ENCODE assay signal across 26 cellular contexts in genomic region chrX:43562372-43562771, GRCh38.
"Had no signal": no experiment of that assay in that cellular context is flagged by ENCODE, and none has a peak within 500 bp of the region (broad histone marks: within the 10 kb centered on the region; RNA-seq: fewer than 3 reads in every experiment).

No MANE protein-coding gene starts in this region.

- H3K4me3 ChIP-seq: ascending aorta, K562, SK-N-MC had no signal

- DNase-seq: activated CD4-positive, alpha-beta T cell treated with anti-CD3 and anti-CD28 coated beads for 4 hours; activated CD8-positive, alpha-beta memory T cell treated with anti-CD3 and anti-CD28 coated beads, Interleukin-2, amount 50 U/mL, for 4 hours; activated CD8-positive, alpha-beta T cell treated with anti-CD3 and anti-CD28 coated beads for 36 hours; activated naive CD4-positive, alpha-beta T cell; amniotic stem cell; Kasumi-1; NCI-H1092 treated with DMSO at 0.1 percent for 48 hours; NCI-H1417 treated with DMSO at 0.1 percent for 48 hours; NCI-H1694; NCI-H2029; NCI-H2107; NCI-H510A treated with DMSO at 0.1 percent for 48 hours; NCI-H69; NK-92 treated with Interleukin-12 subunit alpha and Interleukin-12 subunit beta, amount 100 ng/mL, for 24 hours; OCI-M1; RPMI8226; T-helper 1 cell; WERI-Rb-1 had no signal

- H3K27me3 ChIP-seq: ascending aorta had no signal

- ATAC-seq: activated CD8-positive, alpha-beta T cell treated with anti-CD3 and anti-CD28 coated beads for 36 hours; K562; Panc1; Right ventricle myocardium inferior had no signal

- H3K27ac ChIP-seq: ascending aorta, SK-N-MC, WERI-Rb-1 had no signal

- H3K27me3 Mint-ChIP-seq: activated naive CD4-positive, alpha-beta T cell treated with anti-CD3 and anti-CD28 coated beads, Interleukin-2, amount 50 U/mL, for 24 hours; central memory CD8-positive, alpha-beta T cell had no signal

- H3K4me1 Mint-ChIP-seq: activated naive CD4-positive, alpha-beta T cell treated with anti-CD3 and anti-CD28 coated beads, Interleukin-2, amount 50 U/mL, for 24 hours; central memory CD8-positive, alpha-beta T cell had no signal

- H3K9me3 Mint-ChIP-seq: activated CD8-positive, alpha-beta T cell treated with anti-CD3 and anti-CD28 coated beads for 36 hours; activated naive CD4-positive, alpha-beta T cell treated with anti-CD3 and anti-CD28 coated beads, Interleukin-2, amount 50 U/mL, for 24 hours; brain; central memory CD8-positive, alpha-beta T cell had no signal

- H3K36me3 Mint-ChIP-seq: activated naive CD4-positive, alpha-beta T cell treated with anti-CD3 and anti-CD28 coated beads, Interleukin-2, amount 50 U/mL, for 24 hours; brain had no signal

- H3K9me3 ChIP-seq: ascending aorta had no signal

- H3K4me3 Mint-ChIP-seq: activated CD8-positive, alpha-beta T cell treated with anti-CD3 and anti-CD28 coated beads for 36 hours; activated naive CD4-positive, alpha-beta T cell treated with anti-CD3 and anti-CD28 coated beads, Interleukin-2, amount 50 U/mL, for 24 hours; brain; central memory CD8-positive, alpha-beta T cell had no signal

- H3K27ac Mint-ChIP-seq: activated CD8-positive, alpha-beta T cell treated with anti-CD3 and anti-CD28 coated beads for 36 hours; activated naive CD4-positive, alpha-beta T cell treated with anti-CD3 and anti-CD28 coated beads, Interleukin-2, amount 50 U/mL, for 24 hours; brain had no signal

- H3K4me1 ChIP-seq: ascending aorta had no signal

- H3K36me3 ChIP-seq: ascending aorta, WERI-Rb-1 had no signal
